Comparison of ENCODE assay signal across 23 cellular contexts in genomic region chr18:54382076-54382475, GRCh38. TPM values are rescaled to one million over a fixed set of nuclear protein-coding genes. Genes with fewer than 3 reads are reported as not detected.
A peak's percentile ranks its signal among the peaks of the same experiment; 100 is the strongest.
DNase-seq lines count a peak whose midpoint lies in the region; ATAC-seq, FAIRE-seq and TF ChIP-seq lines count a peak whose summit lies in the region.
"Had no signal": no experiment of that assay in that cellular context is flagged by ENCODE, and none has a peak within 500 bp of the region (broad histone marks: within the 10 kb centered on the region; RNA-seq: fewer than 3 reads in every experiment).

No MANE protein-coding gene starts in this region.

- TF ChIP-seq RAD21 in H1 (IDR thresholded peaks at IDR 0.05 in 1 of 2, conservative IDR thresholded peaks at IDR 0.05 in 1 of 2; ENCODE audit: low read depth in 2 of 2, low read length in 2 of 2), result no peak

- H4K8ac ChIP-seq in H9 (replicated peaks; ENCODE audit: insufficient read length, low read depth, low read length) (no peak overlapping the region), H1 (ENCODE audit: extremely low read depth, insufficient read depth, low read length) (no peak overlapping the region)

- no peak for FAIRE-seq in H1 (lab: Jason Lieb, UNC)
- FAIRE-seq in small intestine (lab: Jason Lieb, UNC), result no peak
- FAIRE-seq: A549, GM12878 had no signal

- no peak for DNase-seq in H9
- no peak for DNase-seq in H1 (ENCODE audit: low read depth in 1 of 2, low spot score in 2 of 2)
- no peak for DNase-seq in mucosa of descending colon
- DNase-seq in small intestine, result peak; percentile 61
- DNase-seq in aorta, result no peak
- DNase-seq in MG63, result no peak
- DNase-seq: 8988T; ACHN; AML-193; BE2C; CD4-positive, alpha-beta T cell; CD8-positive, alpha-beta memory T cell; DMS 273 treated with DMSO at 0.1 percent for 48 hours; DMS79; EL; GDM1 had no signal

- H3K4me2 ChIP-seq in H9 (ENCODE audit: insufficient read depth, insufficient read length, low read length) (no peak overlapping the region), H1 (ENCODE audit: insufficient read depth in 1 of 2, low read depth in 2 of 2, low read length in 2 of 2) (peak overlapping the region in 1 of 2 experiments; percentile 9; a peak in 2 of 4 replicates)
- H3K4me2 ChIP-seq: A549; BLaER1 treated with 17β-estradiol and CSF1 and Interleukin-3, amounts not matched to agents 10 nM and 100 nM had no signal

- H2BK20ac ChIP-seq in H9 (ENCODE audit: low read depth, low read length, poor library complexity, severe bottlenecking) (no peak overlapping the region), H1 (ENCODE audit: low read length) (no peak overlapping the region)

- no CpG with 5 or more reads among the region's 3 CpGs for WGBS in H9 (ENCODE audit: extremely low coverage, insufficient read length, low lambda C conversion rate)
- WGBS in H1 (ENCODE audit: extremely low coverage in 1 of 2, insufficient coverage in 1 of 2, insufficient read length in 1 of 2, insufficient replicate concordance in 2 of 2, low coverage in 1 of 2, low lambda C conversion rate in 2 of 2, missing lambda C conversion rate in 1 of 2), 2 experiments, result 88% methylated on average over 3 of the region's 3 CpGs; no CpG with 5 or more reads in 1 of the 2 experiments
- WGBS in small intestine, 3 donors, result 57 to 83% (median 66%) methylated on average over 3 of the region's 3 CpGs
- 85 to 88% methylated on average over 3 of the region's 3 CpGs for WGBS in aorta, 2 donors

- no peak overlapping the region for H3K27ac ChIP-seq in H9 (ENCODE audit: insufficient read length, low read depth, low read length)
- no peak overlapping the region for H3K27ac ChIP-seq in H1 (ENCODE audit: low read depth, low read length)
- H3K27ac ChIP-seq in small intestine (ENCODE audit: low read depth in 1 of 2, low read length in 1 of 2), result no peak overlapping the region
- no peak overlapping the region for H3K27ac ChIP-seq in aorta (ENCODE audit: low read depth in 1 of 2, low read length in 2 of 2)
- H3K27ac ChIP-seq: A549; BLaER1 treated with 17β-estradiol and CSF1 and Interleukin-3, amounts not matched to agents 10 nM and 100 nM had no signal

- no peak overlapping the region for H2BK15ac ChIP-seq in H9 (ENCODE audit: low read depth, low read length)
- no peak overlapping the region for H2BK15ac ChIP-seq in H1 (ENCODE audit: low read length)

- no peak overlapping the region; a peak in 1 of 8 replicates for H3K4me3 ChIP-seq in H1 (ENCODE audit: extremely low read depth in 1 of 4, insufficient read depth in 2 of 4, low read depth in 3 of 4, low read length in 4 of 4)
- no peak overlapping the region for H3K4me3 ChIP-seq in mucosa of descending colon
- no peak overlapping the region for H3K4me3 ChIP-seq in small intestine (ENCODE audit: low read depth in 1 of 2, low read length in 2 of 2)
- no peak overlapping the region for H3K4me3 ChIP-seq in aorta (ENCODE audit: low read length in 2 of 2)
- H3K4me3 ChIP-seq in MG63, result no peak overlapping the region
- H3K4me3 ChIP-seq: A549; BLaER1 treated with 17β-estradiol and CSF1 and Interleukin-3, amounts not matched to agents 10 nM and 100 nM; GM12878; HAP-1 had no signal

- H2BK12ac ChIP-seq in H9 (ENCODE audit: insufficient read length, low read depth, low read length), result no peak overlapping the region
- H2BK12ac ChIP-seq in H1 (ENCODE audit: low read depth, low read length), result no peak overlapping the region

- peaks cover 2 to 3% of the 10 kb centered on the region in 2 experiments for H3K9me3 Mint-ChIP-seq in H9
- H3K9me3 Mint-ChIP-seq: CD4-positive, alpha-beta T cell; CD8-positive, alpha-beta memory T cell had no signal

- H3K14ac ChIP-seq in H9 (ENCODE audit: insufficient read depth, low read length) (no peak overlapping the region), H1 (ENCODE audit: insufficient read length) (no peak overlapping the region)

- H3K36me3 Mint-ChIP-seq in H9 (ENCODE audit: insufficient read depth in 1 of 3, low read depth in 3 of 3), result peaks cover 5 to 27% (median 23%) of the 10 kb centered on the region in 3 experiments

- no peaks in the 10 kb centered on the region for H3K79me2 ChIP-seq in H9 (ENCODE audit: insufficient read depth, low read length)
- H3K79me2 ChIP-seq in H1 (ENCODE audit: control insufficient read depth in 1 of 2, insufficient read depth in 2 of 2, low read length in 2 of 2), result no peaks in the 10 kb centered on the region

- no peak overlapping the region for H3K9ac ChIP-seq in H9 (ENCODE audit: extremely low read depth, insufficient read length, low read length)
- H3K9ac ChIP-seq in H1 (replicated peaks in 1 of 4; ENCODE audit: extremely low read depth in 1 of 4, low read depth in 3 of 4, low read length in 3 of 4), result no peak overlapping the region
- H3K9ac ChIP-seq: BLaER1 treated with 17β-estradiol and CSF1 and Interleukin-3, amounts not matched to agents 10 nM and 100 nM had no signal

- ATAC-seq in mucosa of descending colon, result peak; percentile 96
- ATAC-seq in HG02840 (IDR thresholded peaks at IDR 0.05; ENCODE audit: low FRiP score, unreplicated experiment), result no peak
- no peak for ATAC-seq in aorta (ENCODE audit: low FRiP score)
- ATAC-seq: A549, GM12878 had no signal

- H3K4me3 Mint-ChIP-seq in H9, result no peak overlapping the region
- H3K4me3 Mint-ChIP-seq: CD14-positive monocyte; CD4-positive, alpha-beta T cell; CD8-positive, alpha-beta memory T cell had no signal

- intact Hi-C loops in mucosa of descending colon (cut with DNase I, micrococcal nuclease) (no loop called here), aorta (cut with DNase I) (no loop called here)

- no peak overlapping the region for H3K56ac ChIP-seq in H9 (ENCODE audit: insufficient read length, low read depth, low read length)
- H3K56ac ChIP-seq in H1 (replicated peaks; ENCODE audit: insufficient read length, low read depth, low read length), result no peak overlapping the region

- no peak for TF ChIP-seq EP300 in H1 (IDR thresholded peaks at IDR 0.05; ENCODE audit: borderline replicate concordance in 1 of 2, low read depth in 2 of 2, low read length in 2 of 2)

- H3K4ac ChIP-seq in H9 (ENCODE audit: low read depth, low read length), result no peak overlapping the region
- H3K4ac ChIP-seq in H1 (replicated peaks; ENCODE audit: insufficient read length, low read depth, low read length), result no peak overlapping the region

- H4K20me1 ChIP-seq in H9 (ENCODE audit: control insufficient read depth, insufficient read depth, insufficient read length), result no peaks in the 10 kb centered on the region
- no peaks in the 10 kb centered on the region for H4K20me1 ChIP-seq in H1 (replicated peaks in 1 of 2; ENCODE audit: control insufficient read depth in 1 of 2, insufficient read depth in 2 of 2, low read length in 2 of 2)
- H4K20me1 ChIP-seq: BLaER1 treated with 17β-estradiol and CSF1 and Interleukin-3, amounts not matched to agents 10 nM and 100 nM had no signal

- H3K4me1 ChIP-seq in H9 (ENCODE audit: insufficient read depth, low read length) (peaks cover 6% of the 10 kb centered on the region), H1 (replicated peaks in 1 of 4; ENCODE audit: control insufficient read depth in 3 of 4, insufficient read depth in 4 of 4, low read length in 3 of 4) (peaks cover 2 to 20% (median 7%) of the 10 kb centered on the region in 4 experiments; a peak in 4 of 7 replicates), mucosa of descending colon (ENCODE audit: low read depth) (no peaks in the 10 kb centered on the region), small intestine (ENCODE audit: control insufficient read depth in 2 of 2, insufficient read depth in 1 of 2, low read depth in 1 of 2, low read length in 1 of 2) (no peaks in the 10 kb centered on the region), aorta (ENCODE audit: control insufficient read depth in 1 of 2, insufficient read depth in 2 of 2, low read length in 2 of 2) (no peaks in the 10 kb centered on the region)
- H3K4me1 ChIP-seq: A549; BE2C; BLaER1 treated with 17β-estradiol and CSF1 and Interleukin-3, amounts not matched to agents 10 nM and 100 nM had no signal

- H3K23ac ChIP-seq in H9 (ENCODE audit: insufficient read length, low read depth, low read length), result no peak overlapping the region
- H3K23ac ChIP-seq in H1 (ENCODE audit: insufficient read length), result no peak overlapping the region

- H3K36me3 ChIP-seq in H1 (ENCODE audit: control insufficient read depth in 2 of 4, insufficient read depth in 4 of 4, low read length in 3 of 4), result peaks cover 0 to 21% (median 2%) of the 10 kb centered on the region in 4 experiments; a peak in 3 of 8 replicates
- H3K36me3 ChIP-seq in mucosa of descending colon (ENCODE audit: low read depth), result no peaks in the 10 kb centered on the region
- H3K36me3 ChIP-seq in small intestine (ENCODE audit: control insufficient read depth in 2 of 2, insufficient read depth in 2 of 2, low read length in 2 of 2), result no peaks in the 10 kb centered on the region
- H3K36me3 ChIP-seq in aorta (ENCODE audit: control insufficient read depth in 1 of 2, insufficient read depth in 2 of 2, low read length in 1 of 2), result no peaks in the 10 kb centered on the region
- H3K36me3 ChIP-seq in MG63, result peaks cover 4% of the 10 kb centered on the region; the same call in 1 of the 2 replicates
- H3K36me3 ChIP-seq: BE2C, HAP-1 had no signal

- no peaks in the 10 kb centered on the region for H3K23me2 ChIP-seq in H9 (ENCODE audit: insufficient read length, low read depth, low read length, poor library complexity, severe bottlenecking)
- no peaks in the 10 kb centered on the region for H3K23me2 ChIP-seq in H1 (ENCODE audit: low read depth, low read length)

- H2BK120ac ChIP-seq in H9 (ENCODE audit: low read depth, low read length, poor library complexity, severe bottlenecking), result no peak overlapping the region
- no peak overlapping the region for H2BK120ac ChIP-seq in H1 (replicated peaks; ENCODE audit: low read depth, low read length)

- no peak for TF ChIP-seq POLR2A in H1 (IDR thresholded peaks at IDR 0.05; ENCODE audit: control extremely low read depth in 1 of 2, low read depth in 2 of 2, low read length in 2 of 2)

- CTCF ChIA-PET in H1 (lab: Charles Lee; ENCODE audit: partially characterized antibody), result interaction anchor here (1.5 kb wide), 1 partner anchor 10 kb away, joined by 6 read pairs; no protein-coding TSS in a partner anchor

- TF ChIP-seq CTCF in H9 (conservative IDR thresholded peaks at IDR 0.05), result no peak
- no peak for TF ChIP-seq CTCF in H1 (IDR thresholded peaks at IDR 0.05; ENCODE audit: control extremely low read depth in 1 of 3, insufficient read depth in 1 of 3, low read depth in 1 of 3, low read length in 3 of 3)
- no peak for TF ChIP-seq CTCF in mucosa of descending colon (IDR thresholded peaks at IDR 0.05)

- H2AK5ac ChIP-seq in H9 (ENCODE audit: insufficient read length, low read length) (no peak overlapping the region), H1 (ENCODE audit: low read depth, low read length) (no peak overlapping the region)

- H3K27ac Mint-ChIP-seq in H9, result peak overlapping the region in 2 of 3 experiments; percentile 62 to 66; a peak in 3 of 7 replicates
- H3K27ac Mint-ChIP-seq: CD4-positive, alpha-beta T cell had no signal

- H3K27me3 ChIP-seq in H9 (ENCODE audit: insufficient read depth, low read length) (no peaks in the 10 kb centered on the region), H1 (replicated peaks in 1 of 4; ENCODE audit: control insufficient read depth in 3 of 4, extremely low read depth in 1 of 4, insufficient read depth in 3 of 4, low read length in 3 of 4) (no peaks in the 10 kb centered on the region), small intestine (ENCODE audit: control insufficient read depth in 2 of 2, insufficient read depth in 2 of 2, low read length in 2 of 2) (no peaks in the 10 kb centered on the region), aorta (ENCODE audit: control insufficient read depth in 1 of 2, insufficient read depth in 2 of 2, low read length in 1 of 2) (no peaks in the 10 kb centered on the region), MG63 (no peaks in the 10 kb centered on the region)
- H3K27me3 ChIP-seq: BE2C; BLaER1 treated with 17β-estradiol and CSF1 and Interleukin-3, amounts not matched to agents 10 nM and 100 nM had no signal

- no peak overlapping the region for H3K18ac ChIP-seq in H9 (ENCODE audit: insufficient read length, low read depth, low read length)
- H3K18ac ChIP-seq in H1 (ENCODE audit: extremely low read depth, low read length), result no peak overlapping the region

- H3K4me1 Mint-ChIP-seq in H9, result peaks cover 45% of the 10 kb centered on the region in 2 experiments
- H3K4me1 Mint-ChIP-seq: CD14-positive monocyte had no signal

- H2AFZ ChIP-seq in H9 (ENCODE audit: low read length) (no peak overlapping the region), H1 (ENCODE audit: low read length) (no peak overlapping the region)

- POLR2A ChIA-PET in H1 (lab: Charles Lee; ENCODE audit: partially characterized antibody), result interaction anchor here (1.3 kb wide), 1 partner anchor 24 kb away, joined by 3 read pairs; no protein-coding TSS in a partner anchor

- no peak overlapping the region for H4K91ac ChIP-seq in H9 (ENCODE audit: insufficient read length, low read depth, low read length)
- no peak overlapping the region for H4K91ac ChIP-seq in H1 (replicated peaks; ENCODE audit: insufficient read length, low read length)

- no peaks in the 10 kb centered on the region for H3K9me3 ChIP-seq in H9 (ENCODE audit: control insufficient read depth, low read depth, low read length)
- H3K9me3 ChIP-seq in H1 (ENCODE audit: insufficient read depth in 2 of 2, low read depth in 1 of 2, low read length in 1 of 2), result no peaks in the 10 kb centered on the region; a peak in 1 of 4 replicates
- H3K9me3 ChIP-seq in mucosa of descending colon, result no peaks in the 10 kb centered on the region
- H3K9me3 ChIP-seq in small intestine (ENCODE audit: control insufficient read depth, low read depth), result no peaks in the 10 kb centered on the region
- no peaks in the 10 kb centered on the region for H3K9me3 ChIP-seq in aorta (ENCODE audit: control insufficient read depth, low read length)
- H3K9me3 ChIP-seq in MG63, result no peaks in the 10 kb centered on the region
- H3K9me3 ChIP-seq: A549, BE2C, HAP-1 had no signal

- H4K5ac ChIP-seq in H9 (ENCODE audit: insufficient read length, low read depth, low read length) (no peak overlapping the region), H1 (ENCODE audit: insufficient read length, low read depth, low read length) (no peak overlapping the region)

- no peaks in the 10 kb centered on the region for H3K27me3 Mint-ChIP-seq in H9 (ENCODE audit: low read depth)
- H3K27me3 Mint-ChIP-seq: CD4-positive, alpha-beta T cell; CD8-positive, alpha-beta memory T cell had no signal

- H3K79me1 ChIP-seq in H9 (ENCODE audit: insufficient read depth, low read depth, low read length, poor library complexity, severe bottlenecking) (no peaks in the 10 kb centered on the region), H1 (ENCODE audit: low read depth, low read length) (no peaks in the 10 kb centered on the region)

- H2BK5ac ChIP-seq in H9 (ENCODE audit: insufficient read length, low read length), result no peak overlapping the region
- peak overlapping the region; percentile 45; the same call in 1 of the 2 replicates for H2BK5ac ChIP-seq in H1 (ENCODE audit: low read depth, low read length)

- no peak overlapping the region for H3T11ph ChIP-seq in H9 (ENCODE audit: low read length)

RNA-seq across cellular contexts. Expression of gene C18orf54, which starts 24.4 kb away (rescaled TPM):
- total RNA-seq in H9 (2021) (21.6 and 23.2 TPM in 2 replicates), mucosa of descending colon (1 to 10 TPM; 2.1 to 3.7 (median 3.1) TPM), aorta (1 to 10 TPM; 2.3 to 5.5 TPM)
- 28.8 and 30.9 TPM in 2 replicates for total RNA-seq in H1 (2021; fragmentation: NEBNext Ultra II Directional; extraction: Animal tissue kit (Norgen Biotek cat#: 25700))
- polyA plus RNA-seq in H1 (2011; rRNA removed) (4.1 and 6.7 TPM in 2 replicates), small intestine (under 1 TPM in 2 of 3 donors, not detected in 1; 0.27 to 0.79 TPM), aorta (1 to 10 TPM in 1 of 2 donors, under 1 TPM in 1; 0.50 to 1.4 TPM)
- 6.6 TPM for polyA plus RNA-seq in H1 (2011; cell fraction: cytosol; rRNA removed)
- polyA plus RNA-seq in H1 (2011; cell fraction: nucleus; rRNA removed), result 4.1 TPM
- polyA plus RNA-seq in H1 (2012, experiment 1 of 2), result 5.0 to 11.8 TPM (median 7.6 TPM) in 4 replicates
- polyA plus RNA-seq in H1 (2012, experiment 2 of 2), result 0.59 TPM
- polyA plus RNA-seq in H1 (2013, experiment 1 of 2), result 14.5 TPM
- polyA plus RNA-seq in H1 (2013, experiment 2 of 2), result 12.6 TPM
- polyA minus RNA-seq in H1 (2011; rRNA and poly(A)+ RNA removed), result 8.5 and 12.6 TPM in 2 replicates
- 15.4 TPM for polyA minus RNA-seq in H1 (2011; cell fraction: cytosol; rRNA and poly(A)+ RNA removed)
- 28.2 TPM for polyA minus RNA-seq in H1 (2011; cell fraction: nucleus; rRNA and poly(A)+ RNA removed)
- 1.7 and 9.8 TPM in 2 replicates for total RNA-seq in MG63 (2014; rRNA removed; shearing (Covaris generic); ENCODE audit: low replicate concordance)

RNA-seq across cellular contexts. Expression of gene STARD6, which starts 24.4 kb away (rescaled TPM):
- total RNA-seq in H9 (2021), result not detected in 2 replicates
- total RNA-seq in H1 (2021; fragmentation: NEBNext Ultra II Directional; extraction: Animal tissue kit (Norgen Biotek cat#: 25700)), result not detected in 2 replicates
- polyA plus RNA-seq in H1 (2011; rRNA removed), result not detected in 2 replicates
- not detected for polyA plus RNA-seq in H1 (2011; cell fraction: cytosol; rRNA removed)
- polyA plus RNA-seq in H1 (2011; cell fraction: nucleus; rRNA removed), result not detected
- polyA plus RNA-seq in H1 (2012, experiment 1 of 2), result not detected in 4 replicates
- not detected for polyA plus RNA-seq in H1 (2012, experiment 2 of 2)
- 0.04 TPM for polyA plus RNA-seq in H1 (2013, experiment 1 of 2)
- not detected for polyA plus RNA-seq in H1 (2013, experiment 2 of 2)
- polyA minus RNA-seq in H1 (2011; rRNA and poly(A)+ RNA removed), result not detected in 2 replicates
- not detected for polyA minus RNA-seq in H1 (2011; cell fraction: cytosol; rRNA and poly(A)+ RNA removed)
- not detected for polyA minus RNA-seq in H1 (2011; cell fraction: nucleus; rRNA and poly(A)+ RNA removed)
- total RNA-seq in mucosa of descending colon, result not detected
- not detected for polyA plus RNA-seq in small intestine
- not detected for total RNA-seq in aorta
- not detected for polyA plus RNA-seq in aorta
- 1.3 TPM in 1 of 2 replicates, not detected in the other for total RNA-seq in MG63 (2014; rRNA removed; shearing (Covaris generic); ENCODE audit: low replicate concordance)
- total RNA-seq: CD4-positive, alpha-beta T cell; H4 had no signal
- polyA plus RNA-seq: A549; CD14-positive monocyte; CD8-positive, alpha-beta memory T cell had no signal
